Comparison of ENCODE assay signal across 8 cellular contexts in the genomic region with DNA sequence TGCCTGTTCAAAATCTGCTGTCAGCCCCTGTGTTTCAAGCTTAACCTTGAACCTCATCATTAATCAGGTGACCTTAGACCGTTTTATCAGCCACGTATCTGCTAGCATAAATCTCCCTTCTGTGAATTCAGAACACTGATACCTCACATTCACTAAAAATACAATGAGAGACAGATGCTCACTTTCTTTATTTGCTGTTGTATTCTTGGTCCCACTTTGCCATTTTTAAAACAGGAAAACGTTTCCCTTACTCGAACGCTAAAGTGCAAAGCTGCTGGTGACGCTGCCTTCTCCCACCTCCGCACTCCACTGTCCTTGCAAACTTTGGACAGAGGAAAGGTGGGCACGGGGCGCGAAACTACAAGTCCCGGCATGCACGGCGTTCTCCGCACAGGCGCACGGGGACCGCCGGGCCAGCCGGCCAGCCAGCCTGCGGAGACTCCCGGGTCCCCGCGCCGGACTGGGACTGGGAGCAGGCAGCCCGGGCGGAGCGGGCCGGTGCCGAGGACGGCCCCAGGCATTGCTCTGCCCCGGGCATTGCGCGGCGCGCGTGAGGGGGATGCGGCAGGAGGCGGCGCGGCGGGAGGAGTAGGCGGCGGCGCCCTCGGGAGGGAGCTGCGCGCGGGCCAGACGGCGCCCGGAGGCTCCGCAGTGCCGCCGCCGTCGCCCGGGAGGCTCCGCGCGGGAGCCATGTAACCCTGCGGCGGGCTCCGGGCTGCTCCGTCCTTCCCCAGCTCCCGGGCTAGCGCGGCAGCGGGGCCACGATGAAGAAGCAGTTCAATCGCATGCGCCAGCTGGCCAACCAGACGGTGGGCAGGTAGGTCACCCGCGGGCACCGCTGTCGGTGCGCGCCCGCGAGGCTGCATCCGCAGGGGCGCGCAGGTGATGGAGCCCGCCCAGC. TPM values are rescaled to one million over a fixed set of nuclear protein-coding genes. Genes with fewer than 3 reads are reported as not detected.
A peak's percentile ranks its signal among the peaks of the same experiment; 100 is the strongest.
DNase-seq lines count a peak whose midpoint lies in the region; ATAC-seq and TF ChIP-seq lines count a peak whose summit lies in the region.

ARHGAP44 (plus strand) TSS at position 424 of the 901 bp plus-strand sequence; CDS start at position 765, 341 bp downstream.

- peak; percentile 69 for DNase-seq in activated CD4-positive, alpha-beta T cell treated with anti-CD3 and anti-CD28 coated beads, Interleukin-2, amount 10 ng/mL, durations not matched to agents 24 days and 14 days
- DNase-seq in activated CD4-positive, alpha-beta T cell treated with anti-CD3 and anti-CD28 coated beads for 1 hour: no peak
- DNase-seq in H9: peak; percentile 92
- peak; percentile 79 for DNase-seq in Karpas-422
- peak; percentile 33 for DNase-seq in activated CD8-positive, alpha-beta T cell treated with anti-CD3 and anti-CD28 coated beads, Interleukin-2, amount 10 ng/mL, durations not matched to agents 7 days and 5 days
- DNase-seq in fibroblast of pulmonary artery (ENCODE audit: low read depth): peak; percentile 65
- DNase-seq in naive thymus-derived CD4-positive, alpha-beta T cell: peak in 1 of 9 donors; percentile 31
- DNase-seq in ureter (ENCODE audit: low spot score): peak; percentile 54

- H3K18ac ChIP-seq in H9 (ENCODE audit: insufficient read length, low read depth, low read length): peak within 1 kb of the TSS; percentile 49

- no peak within 1 kb of the TSS for H2BK5ac ChIP-seq in H9 (ENCODE audit: insufficient read length, low read length)

- no peak within 1 kb of the TSS for H3K27ac Mint-ChIP-seq in activated CD4-positive, alpha-beta T cell treated with anti-CD3 and anti-CD28 coated beads, Interleukin-2, amount 10 ng/mL, durations not matched to agents 24 days and 14 days
- peak within 1 kb of the TSS; percentile 62 to 69 (median 62); a peak in 6 of 7 replicates for H3K27ac Mint-ChIP-seq in H9
- no peak within 1 kb of the TSS for H3K27ac Mint-ChIP-seq in activated CD8-positive, alpha-beta T cell treated with anti-CD3 and anti-CD28 coated beads, Interleukin-2, amount 10 ng/mL, durations not matched to agents 7 days and 5 days
- peak within 1 kb of the TSS in 1 of 9 donors; percentile 78 for H3K27ac Mint-ChIP-seq in naive thymus-derived CD4-positive, alpha-beta T cell

- no peak within 1 kb of the TSS for H3K27ac ChIP-seq in H9 (ENCODE audit: insufficient read length, low read depth, low read length)
- no peak within 1 kb of the TSS for H3K27ac ChIP-seq in Karpas-422 (ENCODE audit: low read length)
- H3K27ac ChIP-seq in naive thymus-derived CD4-positive, alpha-beta T cell (ENCODE audit: low read depth, low read length): no peak within 1 kb of the TSS

- no peak within 1 kb of the TSS for H2BK12ac ChIP-seq in H9 (ENCODE audit: insufficient read length, low read depth, low read length)

- no peak within 1 kb of the TSS for H2BK120ac ChIP-seq in H9 (ENCODE audit: low read depth, low read length, poor library complexity, severe bottlenecking)

- peaks cover 10% of the 10 kb centered on the region for H3K4me1 ChIP-seq in H9 (ENCODE audit: insufficient read depth, low read length)
- H3K4me1 ChIP-seq in Karpas-422 (ENCODE audit: low read length): peaks cover 28% of the 10 kb centered on the region
- no peaks in the 10 kb centered on the region for H3K4me1 ChIP-seq in naive thymus-derived CD4-positive, alpha-beta T cell (ENCODE audit: control insufficient read depth in 2 of 2, insufficient read depth in 2 of 2, low read length in 2 of 2)

- H3K4me3 ChIP-seq in Karpas-422 (ENCODE audit: low read length): peak within 1 kb of the TSS; percentile 91
- peak within 1 kb of the TSS; percentile 63 for H3K4me3 ChIP-seq in fibroblast of pulmonary artery (replicated peaks; ENCODE audit: low read depth, low read length)
- no peak within 1 kb of the TSS for H3K4me3 ChIP-seq in naive thymus-derived CD4-positive, alpha-beta T cell (ENCODE audit: low read length)

- H3K4me2 ChIP-seq in H9 (ENCODE audit: insufficient read depth, insufficient read length, low read length) (peak within 1 kb of the TSS; percentile 85), Karpas-422 (ENCODE audit: low read depth, low read length, poor library complexity, severe bottlenecking) (peak within 1 kb of the TSS; percentile 97)

- POLR2A ChIA-PET in activated CD8-positive, alpha-beta T cell treated with anti-CD3 and anti-CD28 coated beads, Interleukin-2, amount 10 ng/mL, durations not matched to agents 7 days and 5 days (lab: Charles Lee): no interaction called here
- POLR2A ChIA-PET in naive thymus-derived CD4-positive, alpha-beta T cell (lab: Charles Lee): no interaction called here

- H2AK5ac ChIP-seq in H9 (ENCODE audit: insufficient read length, low read length): no peak within 1 kb of the TSS

- H3K23ac ChIP-seq in H9 (ENCODE audit: insufficient read length, low read depth, low read length): no peak within 1 kb of the TSS

- no peaks in the 10 kb centered on the region for H3K36me3 ChIP-seq in Karpas-422 (ENCODE audit: insufficient read depth, low read length)
- H3K36me3 ChIP-seq in naive thymus-derived CD4-positive, alpha-beta T cell (ENCODE audit: control insufficient read depth in 2 of 3, insufficient read depth in 3 of 3, low read length in 3 of 3): no peaks in the 10 kb centered on the region

- H4K91ac ChIP-seq in H9 (ENCODE audit: insufficient read length, low read depth, low read length): no peak within 1 kb of the TSS

- H3K27me3 Mint-ChIP-seq in activated CD4-positive, alpha-beta T cell treated with anti-CD3 and anti-CD28 coated beads, Interleukin-2, amount 10 ng/mL, durations not matched to agents 24 days and 14 days: peaks cover 19% of the 10 kb centered on the region
- H3K27me3 Mint-ChIP-seq in H9 (ENCODE audit: low read depth): peaks cover 16% of the 10 kb centered on the region
- H3K27me3 Mint-ChIP-seq in activated CD8-positive, alpha-beta T cell treated with anti-CD3 and anti-CD28 coated beads, Interleukin-2, amount 10 ng/mL, durations not matched to agents 7 days and 5 days (ENCODE audit: low read depth): peaks cover 22% of the 10 kb centered on the region
- H3K27me3 Mint-ChIP-seq in naive thymus-derived CD4-positive, alpha-beta T cell: peaks cover 28 to 64% (median 52%) of the 10 kb centered on the region in 5 donors

- peaks cover 7% of the 10 kb centered on the region; the same call in 1 of the 2 replicates for H3K79me2 ChIP-seq in H9 (ENCODE audit: insufficient read depth, low read length)
- 0 out of 2 replicates have a peak, but pooled peaks cover 7% of the 10 kb centered on the region for H3K79me2 ChIP-seq in Karpas-422 (ENCODE audit: low read length)

- no peak within 1 kb of the TSS for H4K8ac ChIP-seq in H9 (replicated peaks; ENCODE audit: insufficient read length, low read depth, low read length)

- TF ChIP-seq CTCF in H9 (conservative IDR thresholded peaks at IDR 0.05): no peak
- no peak for TF ChIP-seq CTCF in fibroblast of pulmonary artery (IDR thresholded peaks at IDR 0.05; ENCODE audit: low read length, missing control alignments)

- WGBS in H9 (ENCODE audit: extremely low coverage, insufficient read length, low lambda C conversion rate): no CpG with 5 or more reads among the region's 84 CpGs

- CTCF ChIA-PET in activated CD8-positive, alpha-beta T cell treated with anti-CD3 and anti-CD28 coated beads, Interleukin-2, amount 10 ng/mL, durations not matched to agents 7 days and 5 days (lab: Charles Lee): no interaction called here
- CTCF ChIA-PET in naive thymus-derived CD4-positive, alpha-beta T cell (lab: Charles Lee): no interaction called here

- peaks cover 9% of the 10 kb centered on the region for H3K23me2 ChIP-seq in H9 (ENCODE audit: insufficient read length, low read depth, low read length, poor library complexity, severe bottlenecking)

- no peak within 1 kb of the TSS for H3K4ac ChIP-seq in H9 (ENCODE audit: low read depth, low read length)

- H3T11ph ChIP-seq in H9 (ENCODE audit: low read length): no peak within 1 kb of the TSS

- H4K5ac ChIP-seq in H9 (ENCODE audit: insufficient read length, low read depth, low read length): no peak within 1 kb of the TSS

- H3K27me3 ChIP-seq in H9 (ENCODE audit: insufficient read depth, low read length): no peaks in the 10 kb centered on the region
- H3K27me3 ChIP-seq in Karpas-422 (ENCODE audit: low read length): 0 out of 2 replicates have a peak, but pooled peaks cover 3% of the 10 kb centered on the region
- no peaks in the 10 kb centered on the region for H3K27me3 ChIP-seq in naive thymus-derived CD4-positive, alpha-beta T cell (ENCODE audit: control insufficient read depth in 2 of 2, insufficient read depth in 2 of 2, low read length in 2 of 2)

- H2BK15ac ChIP-seq in H9 (ENCODE audit: low read depth, low read length): no peak within 1 kb of the TSS; the same call in 1 of the 2 replicates

- peak within 1 kb of the TSS; percentile 32; the same call in 1 of the 2 replicates for H3K14ac ChIP-seq in H9 (ENCODE audit: insufficient read depth, low read length)

- ATAC-seq in activated CD8-positive, alpha-beta T cell treated with anti-CD3 and anti-CD28 coated beads, Interleukin-2, amount 10 ng/mL, durations not matched to agents 7 days and 5 days: peak; percentile 88
- ATAC-seq in naive thymus-derived CD4-positive, alpha-beta T cell: no peak

- no peaks in the 10 kb centered on the region for H3K9me2 ChIP-seq in Karpas-422 (replicated peaks; ENCODE audit: insufficient read depth, low read length)

- H2AFZ ChIP-seq in H9 (ENCODE audit: low read length): no peak within 1 kb of the TSS
- H2AFZ ChIP-seq in Karpas-422 (ENCODE audit: low read length): peak within 1 kb of the TSS; percentile 69

- H4K20me1 ChIP-seq in H9 (ENCODE audit: control insufficient read depth, insufficient read depth, insufficient read length) (no peaks in the 10 kb centered on the region), Karpas-422 (ENCODE audit: insufficient read depth, low read depth, low read length) (peaks cover 37% of the 10 kb centered on the region)

- no peaks in the 10 kb centered on the region for H3K4me1 Mint-ChIP-seq in activated CD4-positive, alpha-beta T cell treated with anti-CD3 and anti-CD28 coated beads, Interleukin-2, amount 10 ng/mL, durations not matched to agents 24 days and 14 days
- H3K4me1 Mint-ChIP-seq in H9: peaks cover 24 to 27% of the 10 kb centered on the region in 2 experiments
- peaks cover 6% of the 10 kb centered on the region for H3K4me1 Mint-ChIP-seq in activated CD8-positive, alpha-beta T cell treated with anti-CD3 and anti-CD28 coated beads, Interleukin-2, amount 10 ng/mL, durations not matched to agents 7 days and 5 days (ENCODE audit: low read depth)
- peaks cover 5 to 11% (median 7%) of the 10 kb centered on the region in 7 donors for H3K4me1 Mint-ChIP-seq in naive thymus-derived CD4-positive, alpha-beta T cell

- H3K4me3 Mint-ChIP-seq in activated CD4-positive, alpha-beta T cell treated with anti-CD3 and anti-CD28 coated beads, Interleukin-2, amount 10 ng/mL, durations not matched to agents 24 days and 14 days: peak within 1 kb of the TSS; percentile 77
- peak within 1 kb of the TSS; percentile 93 to 95 for H3K4me3 Mint-ChIP-seq in H9
- peak within 1 kb of the TSS; percentile 59 for H3K4me3 Mint-ChIP-seq in activated CD8-positive, alpha-beta T cell treated with anti-CD3 and anti-CD28 coated beads, Interleukin-2, amount 10 ng/mL, durations not matched to agents 7 days and 5 days
- H3K4me3 Mint-ChIP-seq in naive thymus-derived CD4-positive, alpha-beta T cell: peak within 1 kb of the TSS; percentile 39 to 85 (median 64)

- no peaks in the 10 kb centered on the region for H3K9me3 Mint-ChIP-seq in activated CD4-positive, alpha-beta T cell treated with anti-CD3 and anti-CD28 coated beads, Interleukin-2, amount 10 ng/mL, durations not matched to agents 24 days and 14 days
- H3K9me3 Mint-ChIP-seq in H9: no peaks in the 10 kb centered on the region; a peak in 1 of 5 replicates
- no peaks in the 10 kb centered on the region for H3K9me3 Mint-ChIP-seq in activated CD8-positive, alpha-beta T cell treated with anti-CD3 and anti-CD28 coated beads, Interleukin-2, amount 10 ng/mL, durations not matched to agents 7 days and 5 days (ENCODE audit: insufficient read depth)
- H3K9me3 Mint-ChIP-seq in naive thymus-derived CD4-positive, alpha-beta T cell: peaks cover 0 to 4% (median 0%) of the 10 kb centered on the region in 11 donors

- H3K56ac ChIP-seq in H9 (ENCODE audit: insufficient read length, low read depth, low read length): no peak within 1 kb of the TSS

- no peaks in the 10 kb centered on the region for H3K36me3 Mint-ChIP-seq in activated CD4-positive, alpha-beta T cell treated with anti-CD3 and anti-CD28 coated beads, Interleukin-2, amount 10 ng/mL, durations not matched to agents 24 days and 14 days (ENCODE audit: low read depth)
- H3K36me3 Mint-ChIP-seq in H9 (ENCODE audit: insufficient read depth in 1 of 3, low read depth in 3 of 3): peaks cover 0 to under 1% (median 0%) of the 10 kb centered on the region in 3 experiments; a peak in 1 of 7 replicates
- H3K36me3 Mint-ChIP-seq in activated CD8-positive, alpha-beta T cell treated with anti-CD3 and anti-CD28 coated beads, Interleukin-2, amount 10 ng/mL, durations not matched to agents 7 days and 5 days (ENCODE audit: low read depth): no peaks in the 10 kb centered on the region
- peaks cover 0 to 3% (median 0%) of the 10 kb centered on the region in 5 donors for H3K36me3 Mint-ChIP-seq in naive thymus-derived CD4-positive, alpha-beta T cell

- intact Hi-C loops in activated CD4-positive, alpha-beta T cell treated with anti-CD3 and anti-CD28 coated beads, Interleukin-2, amount 10 ng/mL, durations not matched to agents 24 days and 14 days (cut with micrococcal nuclease): no loop called here
- intact Hi-C loops in naive thymus-derived CD4-positive, alpha-beta T cell (cut with micrococcal nuclease): no loop called here

- H3K9me3 ChIP-seq in H9 (ENCODE audit: control insufficient read depth, low read depth, low read length): no peaks in the 10 kb centered on the region
- H3K9me3 ChIP-seq in Karpas-422 (ENCODE audit: low read length): no peaks in the 10 kb centered on the region
- H3K9me3 ChIP-seq in naive thymus-derived CD4-positive, alpha-beta T cell (ENCODE audit: control insufficient read depth in 2 of 3, low read length in 3 of 3): no peaks in the 10 kb centered on the region

- no peak within 1 kb of the TSS for H2BK20ac ChIP-seq in H9 (ENCODE audit: low read depth, low read length, poor library complexity, severe bottlenecking)

- peak within 1 kb of the TSS; percentile 64 for H3K9ac ChIP-seq in H9 (ENCODE audit: extremely low read depth, insufficient read length, low read length)
- peak within 1 kb of the TSS; percentile 80 for H3K9ac ChIP-seq in Karpas-422 (ENCODE audit: low read length)

- H3K79me1 ChIP-seq in H9 (ENCODE audit: insufficient read depth, low read depth, low read length, poor library complexity, severe bottlenecking): peaks cover 6% of the 10 kb centered on the region

RNA-seq across cellular contexts. Expression of gene ARHGAP44, which starts in this region (rescaled TPM):
- total RNA-seq in activated CD4-positive, alpha-beta T cell treated with anti-CD3 and anti-CD28 coated beads, Interleukin-2, amount 10 ng/mL, durations not matched to agents 24 days and 14 days: 0.49 TPM in 1 of 2 replicates, not detected in the other
- total RNA-seq in H9 (2021): 9.9 and 10.9 TPM in 2 replicates
- total RNA-seq in Karpas-422 (2014; rRNA removed; shearing (Covaris generic); ENCODE audit: low replicate concordance): 17.1 and 24.6 TPM in 2 replicates
- total RNA-seq in activated CD8-positive, alpha-beta T cell treated with anti-CD3 and anti-CD28 coated beads, Interleukin-2, amount 10 ng/mL, durations not matched to agents 7 days and 5 days: under 1 TPM; 0.26 to 0.37 TPM
- not detected for total RNA-seq in naive thymus-derived CD4-positive, alpha-beta T cell
- polyA plus RNA-seq in naive thymus-derived CD4-positive, alpha-beta T cell: under 1 TPM; 0.09 TPM
- total RNA-seq in ureter: 8.8 TPM

Comparison
In these comparisons a context has a peak if more than half of its experiments do, and no peak if none do; other contexts are left out.
1. Peak in DNase-seq in activated CD4-positive, alpha-beta T cell treated with anti-CD3 and anti-CD28 coated beads, Interleukin-2, amount 10 ng/mL, durations not matched to agents 24 days and 14 days; RNA of the gene not detected or under 1 TPM.
2. Peak in DNase-seq and ATAC-seq in activated CD8-positive, alpha-beta T cell treated with anti-CD3 and anti-CD28 coated beads, Interleukin-2, amount 10 ng/mL, durations not matched to agents 7 days and 5 days; RNA of the gene not detected or under 1 TPM.
3. H3K27ac Mint-ChIP-seq: peak in H9 (3 of 3); none in activated CD4-positive, alpha-beta T cell treated with anti-CD3 and anti-CD28 coated beads, Interleukin-2, amount 10 ng/mL, durations not matched to agents 24 days and 14 days (single experiment) and activated CD8-positive, alpha-beta T cell treated with anti-CD3 and anti-CD28 coated beads, Interleukin-2, amount 10 ng/mL, durations not matched to agents 7 days and 5 days (single experiment).
4. Peak in every context shown above with its lines, with median percentiles within 50 percentile points of each other: H3K4me3 Mint-ChIP-seq.